Comparison of ENCODE assay signal across 8 cellular contexts in the genomic region with DNA sequence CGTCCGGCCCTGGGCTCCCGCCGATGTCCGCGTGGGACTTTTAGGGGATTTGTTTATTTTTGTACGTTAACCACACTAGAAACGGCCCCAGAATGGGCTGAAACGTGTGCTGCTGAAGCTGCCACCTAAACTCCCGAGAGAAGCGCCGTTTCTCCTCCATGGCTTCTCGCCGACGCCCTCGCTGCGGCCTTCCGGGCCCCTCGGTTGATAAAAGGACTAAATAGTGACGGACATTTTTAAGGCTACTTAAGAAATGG. TPM values are rescaled to one million over a fixed set of nuclear protein-coding genes. Genes with fewer than 3 reads are reported as not detected.
DNase-seq lines count a peak whose midpoint lies in the region; ATAC-seq and TF ChIP-seq lines count a peak whose summit lies in the region.

No MANE protein-coding gene starts in this region.

- BruUV-seq in PC-9 (replicated peaks; lab: Mats Ljungman, UMichigan) = TSS peak; percentile 82

- no peaks in the 10 kb centered on the region for H3K9me3 ChIP-seq in PC-9 (ENCODE audit: insufficient read depth, low read depth)
- no peaks in the 10 kb centered on the region for H3K9me3 ChIP-seq in esophagus (ENCODE audit: control insufficient read depth in 2 of 2, insufficient read depth in 1 of 2, low read depth in 1 of 2, low read length in 1 of 2)
- no peaks in the 10 kb centered on the region for H3K9me3 ChIP-seq in psoas muscle

- H3K4me1 ChIP-seq in PC-9 (replicated peaks; ENCODE audit: insufficient read depth) (peaks cover 56% of the 10 kb centered on the region), esophagus (ENCODE audit: control insufficient read depth in 2 of 2, insufficient read depth in 2 of 2, low read length in 1 of 2) (peaks cover 7 to 17% of the 10 kb centered on the region in 2 donors), psoas muscle (peaks cover 43% of the 10 kb centered on the region)

- no peak for ATAC-seq in psoas muscle

- H3K27ac ChIP-seq in PC-9 = peak overlapping the region; percentile 87
- H3K27ac ChIP-seq in esophagus (ENCODE audit: low read depth in 2 of 2, low read length in 1 of 2) = peak overlapping the region; percentile 97 to 99
- H3K27ac ChIP-seq in psoas muscle = peak overlapping the region; percentile 97

- CTCF ChIA-PET in PC-9 (lab: Charles Lee) = interaction anchor here (0.5 kb wide), 1 partner anchor 76 kb away, joined by 6 read pairs; no protein-coding TSS in a partner anchor

- peaks cover 36% of the 10 kb centered on the region for H3K79me2 ChIP-seq in PC-9 (ENCODE audit: low read depth)

- no peaks in the 10 kb centered on the region for H3K9me2 ChIP-seq in PC-9 (ENCODE audit: insufficient read depth)

- H2AFZ ChIP-seq in PC-9 = peak overlapping the region; percentile 77

- no peaks in the 10 kb centered on the region for H3K27me3 ChIP-seq in PC-9 (ENCODE audit: insufficient read depth, low read depth)
- no peaks in the 10 kb centered on the region for H3K27me3 ChIP-seq in esophagus (ENCODE audit: control insufficient read depth in 1 of 2, insufficient read depth in 2 of 2, low read length in 2 of 2)
- H3K27me3 ChIP-seq in psoas muscle (ENCODE audit: insufficient read depth in 3 of 3, low read length in 2 of 3) = no peaks in the 10 kb centered on the region

- H3F3A ChIP-seq in PC-9 (ENCODE audit: insufficient read depth, low read depth) = peaks cover 54% of the 10 kb centered on the region

- peaks cover 18% of the 10 kb centered on the region for H4K20me1 ChIP-seq in PC-9 (ENCODE audit: insufficient read depth)

- 1 to 2% methylated on average over 20 of the region's 20 CpGs for WGBS in esophagus, 2 donors
- 7 to 9% (median 7%) methylated on average over 19 to 20 of the region's 20 CpGs for WGBS in psoas muscle, 3 donors

- peak overlapping the region; percentile 96 for H3K4me2 ChIP-seq in PC-9

- H3K36me3 ChIP-seq in PC-9 (ENCODE audit: low read depth) (no peaks in the 10 kb centered on the region; the same call in 1 of the 2 replicates), esophagus (ENCODE audit: control insufficient read depth in 2 of 2, insufficient read depth in 2 of 2, low read length in 1 of 2) (no peaks in the 10 kb centered on the region), psoas muscle (ENCODE audit: insufficient read depth in 1 of 2, low read depth in 1 of 2) (no peaks in the 10 kb centered on the region)

- POLR2A ChIA-PET in PC-9 (lab: Charles Lee; ENCODE audit: unreplicated experiment) = interaction anchor here (0.5 to 1.1 kb wide), 3 partner anchors 9 to 54 kb away, joined by 3 to 11 read pairs (median 10); no protein-coding TSS in a partner anchor

- intact Hi-C loops in PC-9 (cut with micrococcal nuclease; ENCODE audit: unreplicated experiment) (loop anchor here (2.0 to 5.0 kb wide), 3 partner anchors 38 to 73 kb away; partner anchors contain the start of genes SUMO3 and UBE2G2), psoas muscle (cut with DNase I) (loop anchor here (2.0 to 10.0 kb wide), 4 partner anchors 57 to 261 kb away; partner anchors contain the start of genes UBE2G2 (in 2 of the 2) and SUMO3 (in 1 of the 2))

- no peak for TF ChIP-seq CTCF in PC-9 (conservative IDR thresholded peaks at IDR 0.05)
- TF ChIP-seq CTCF in psoas muscle (IDR thresholded peaks at IDR 0.05) = no peak
- TF ChIP-seq CTCF in GM10266 (IDR thresholded peaks at IDR 0.05; ENCODE audit: control insufficient read depth, insufficient read depth, low read depth, missing control alignments) = no peak

- DNase-seq in DMS53 treated with DMSO at 0.1 percent for 48 hours (lab: John Stamatoyannopoulos, UW; ENCODE audit: unreplicated experiment) = peak; percentile 43
- no peak for DNase-seq in DMS53 (lab: John Stamatoyannopoulos, UW)
- no peak for DNase-seq in PC-9
- no peak for DNase-seq in psoas muscle
- DNase-seq in NCI-H146 (lab: John Stamatoyannopoulos, UW) = no peak
- DNase-seq in HPDE6-E6E7 (ENCODE audit: extremely low spot score) = no peak
- DNase-seq in GM10266 (ENCODE audit: extremely low spot score) = no peak

- peak overlapping the region; percentile 75 for H3K4me3 ChIP-seq in PC-9
- peak overlapping the region; percentile 80 to 90 for H3K4me3 ChIP-seq in esophagus (ENCODE audit: low read depth in 1 of 2, low read length in 2 of 2)
- H3K4me3 ChIP-seq in psoas muscle = peak overlapping the region; percentile 90

RNA-seq across cellular contexts. Expression of gene PTTG1IP, which starts 0.7 kb away (rescaled TPM):
- total RNA-seq in PC-9 (2021) (162 and 174 TPM in 2 replicates), psoas muscle (10 to 100 TPM; 49.6 to 72.1 (median 66.5) TPM)
- polyA plus RNA-seq in esophagus (10 to 100 TPM; 45.8 to 47.4 TPM), psoas muscle (100 to 1,000 TPM in 1 of 3 donors, 10 to 100 TPM in 2; 57.1 to 108 (median 69.3) TPM)

RNA-seq across cellular contexts. Expression of gene ITGB2, which starts 46.5 kb away (rescaled TPM):
- total RNA-seq in PC-9 (2021) (3.6 and 6.0 TPM in 2 replicates), psoas muscle (10 to 100 TPM in 3 of 4 donors, 1 to 10 TPM in 1; 8.3 to 11.7 (median 11.0) TPM)
- polyA plus RNA-seq in esophagus (10 to 100 TPM in 1 of 2 donors, 1 to 10 TPM in 1; 7.3 to 10.0 TPM), psoas muscle (1 to 10 TPM; 2.5 to 4.6 (median 2.7) TPM)

RNA-seq across cellular contexts. Expression of gene SUMO3, which starts 56.3 kb away (rescaled TPM):
- total RNA-seq in PC-9 (2021) (79.6 and 81.5 TPM in 2 replicates), psoas muscle (10 to 100 TPM; 50.2 to 78.7 (median 65.6) TPM)
- polyA plus RNA-seq in esophagus (10 to 100 TPM; 13.4 to 36.5 TPM), psoas muscle (10 to 100 TPM; 38.6 to 86.6 (median 58.7) TPM)
